In the genomic region with DNA sequence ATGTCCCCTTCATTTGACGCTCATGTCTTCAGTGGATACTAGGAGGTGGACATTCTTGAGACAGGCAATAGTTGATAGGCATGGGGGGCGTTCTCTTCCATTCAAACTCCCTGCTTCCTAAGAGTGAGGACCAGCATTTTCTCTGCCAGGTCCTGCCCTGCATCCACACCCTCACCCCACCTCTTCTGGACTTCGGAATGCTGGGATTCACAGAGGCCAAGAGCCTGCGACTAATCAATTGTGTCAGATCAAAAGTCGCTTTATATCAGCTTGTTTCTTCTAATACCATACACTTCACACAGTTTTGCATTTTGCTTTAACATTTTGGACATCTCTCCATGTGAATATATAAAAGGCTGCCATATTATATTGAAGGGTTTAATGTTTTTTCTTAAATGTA, we compare ENCODE assay signal across 18 cellular contexts.
DNase-seq lines count a peak whose midpoint lies in the region; ATAC-seq and TF ChIP-seq lines count a peak whose summit lies in the region.
"Had no signal": no experiment of that assay in that cellular context is flagged by ENCODE, and none has a peak within 500 bp of the region (broad histone marks: within the 10 kb centered on the region; RNA-seq: fewer than 3 reads in every experiment).

No MANE protein-coding gene starts in this region.

- H3K27me3 Mint-ChIP-seq in neural progenitor cell (ENCODE audit: insufficient read depth, low read depth), result no peaks in the 10 kb centered on the region
- H3K27me3 Mint-ChIP-seq: CD4-positive, alpha-beta memory T cell had no signal

- no peak for ATAC-seq in HG03354 (IDR thresholded peaks at IDR 0.05; ENCODE audit: poor library complexity, severe bottlenecking, unreplicated experiment)
- ATAC-seq: GM23338, HCT116 had no signal

- no peak overlapping the region for H3K27ac Mint-ChIP-seq in neural progenitor cell
- H3K27ac Mint-ChIP-seq: CD4-positive, alpha-beta memory T cell; GM23338; HFFc6 had no signal

- no peak overlapping the region for H3K4me3 Mint-ChIP-seq in neural progenitor cell
- H3K4me3 Mint-ChIP-seq: CD4-positive, alpha-beta memory T cell; GM23338; H9; HFFc6 had no signal

- H3K9ac ChIP-seq in liver (ENCODE audit: low read depth in 1 of 2, low read length in 2 of 2) (no peak overlapping the region), neural progenitor cell (no peak overlapping the region)

- H3K4me2 ChIP-seq in neural progenitor cell, result no peak overlapping the region
- H3K4me2 ChIP-seq: GM23338 had no signal

- H3K27ac ChIP-seq in liver (ENCODE audit: low read depth in 1 of 2, low read length in 2 of 2) (no peak overlapping the region), neural progenitor cell (no peak overlapping the region)

- DNase-seq in ecto neural progenitor cell (ENCODE audit: low spot score), result peak; percentile 55
- DNase-seq in neural progenitor cell (ENCODE audit: low spot score), result peak; percentile 24
- no peak for DNase-seq in inferior parietal cortex (ENCODE audit: extremely low spot score)
- no peak for DNase-seq in SW480 (ENCODE audit: low spot score)
- DNase-seq in HEK293T (ENCODE audit: extremely low spot score), result no peak
- DNase-seq: C1 segment of cervical spinal cord; Calu3; CD4-positive, alpha-beta memory T cell; COR-L47; DMS53; DMS79 treated with DMSO at 0.1 percent for 48 hours; GF-D8; H9; HFFc6 had no signal

- TF ChIP-seq RAD21 in liver (IDR thresholded peaks at IDR 0.05), result peak; percentile 48 to 55

- H3K36me3 ChIP-seq in liver (ENCODE audit: control insufficient read depth in 4 of 4, insufficient read depth in 3 of 4, low read depth in 1 of 4, low read length in 3 of 4), result no peaks in the 10 kb centered on the region
- no peaks in the 10 kb centered on the region for H3K36me3 ChIP-seq in neural progenitor cell

- no peaks in the 10 kb centered on the region for H3K9me3 Mint-ChIP-seq in neural progenitor cell
- H3K9me3 Mint-ChIP-seq: CD4-positive, alpha-beta memory T cell; GM23338; H9; HFFc6 had no signal

- CTCF ChIA-PET in HEK293T (lab: Yijun Ruan, JAX), result no interaction called here

- H4K20me1 ChIP-seq in neural progenitor cell (ENCODE audit: low read depth), result no peaks in the 10 kb centered on the region

- 47% methylated on average over 5 of the region's 5 CpGs for WGBS in liver

- no peak overlapping the region for H3K4me3 ChIP-seq in liver (ENCODE audit: low read depth in 1 of 3, low read length in 3 of 3)
- H3K4me3 ChIP-seq in neural progenitor cell, result no peak overlapping the region
- H3K4me3 ChIP-seq: GM23338 had no signal

- H3K4me1 Mint-ChIP-seq in neural progenitor cell, result peaks cover 8% of the 10 kb centered on the region
- H3K4me1 Mint-ChIP-seq: CD4-positive, alpha-beta memory T cell; GM23338; H9 had no signal

- no peaks in the 10 kb centered on the region for H3K79me2 ChIP-seq in neural progenitor cell (ENCODE audit: low read depth)

- H3K9me3 ChIP-seq in liver (ENCODE audit: control insufficient read depth in 4 of 4, low read length in 3 of 4) (no peaks in the 10 kb centered on the region), neural progenitor cell (ENCODE audit: low read depth) (no peaks in the 10 kb centered on the region)

- peak overlapping the region; percentile 5 for H2AFZ ChIP-seq in neural progenitor cell (replicated peaks)
- H2AFZ ChIP-seq: GM23338 had no signal

- no peaks in the 10 kb centered on the region for H3K36me3 Mint-ChIP-seq in neural progenitor cell
- H3K36me3 Mint-ChIP-seq: CD4-positive, alpha-beta memory T cell had no signal

- H3K27me3 ChIP-seq in liver (ENCODE audit: control insufficient read depth in 4 of 4, insufficient read depth in 4 of 4, low read length in 3 of 4) (no peaks in the 10 kb centered on the region), neural progenitor cell (no peaks in the 10 kb centered on the region)

- peaks cover 1 to 12% (median 11%) of the 10 kb centered on the region in 4 donors for H3K4me1 ChIP-seq in liver (ENCODE audit: control insufficient read depth in 4 of 4, insufficient read depth in 4 of 4, low read length in 3 of 4)
- H3K4me1 ChIP-seq in neural progenitor cell, result no peaks in the 10 kb centered on the region

- TF ChIP-seq CTCF in liver (IDR thresholded peaks at IDR 0.05; ENCODE audit: low read depth, low read length, missing input control) (no peak), neural progenitor cell (IDR thresholded peaks at IDR 0.05) (no peak)

- no peaks in the 10 kb centered on the region for H3F3A ChIP-seq in neural progenitor cell (ENCODE audit: low read depth)

- POLR2A ChIA-PET in HEK293T (lab: Yijun Ruan, JAX), result no interaction called here

TF ChIP-seq in liver, 16 proteins besides CTCF, POLR2A, EP300 and RAD21 (continues in another document):
- TF ChIP-seq REST (IDR thresholded peaks at IDR 0.05) (no peak), HNF4G (IDR thresholded peaks at IDR 0.05) (peak; percentile 89), RXRA (IDR thresholded peaks at IDR 0.05) (peak; percentile 58 to 73), HNF4A (conservative IDR thresholded peaks at IDR 0.05) (peak; percentile 94 to 95), TAF1 (conservative IDR thresholded peaks at IDR 0.05) (no peak), NR2F2 (IDR thresholded peaks at IDR 0.05) (no peak), JUND (IDR thresholded peaks at IDR 0.05) (peak in 1 of 2 donors; percentile 42), SP1 (IDR thresholded peaks at IDR 0.05) (peak; percentile 78)

TF ChIP-seq in HEK293T, 16 proteins besides CTCF, POLR2A, EP300 and RAD21:
- no peak for TF ChIP-seq FOXA1 (IDR thresholded peaks at IDR 0.05)
- TF ChIP-seq PKNOX1 (IDR thresholded peaks at IDR 0.05), result no peak
- no peak for TF ChIP-seq LEF1 (IDR thresholded peaks at IDR 0.05; ENCODE audit: borderline replicate concordance)
- TF ChIP-seq TARDBP (IDR thresholded peaks at IDR 0.05), result no peak
- no peak for TF ChIP-seq L3MBTL2 (conservative IDR thresholded peaks at IDR 0.05)
TF ChIP-seq in HEK293T: peak in this region for 0.

Comparison
In these comparisons a context has a peak if more than half of its experiments do, and no peak if none do; other contexts are left out.
1. DNase-seq: peak in ecto neural progenitor cell (single experiment) and neural progenitor cell (single experiment); none in inferior parietal cortex (single experiment), SW480 (single experiment) and HEK293T (single experiment).